In genomic region chr7:46011059-46011458, GRCh38 we compare ENCODE assay signal across 25 cellular contexts.
"Had no signal": no experiment of that assay in that cellular context is flagged by ENCODE, and none has a peak within 500 bp of the region (broad histone marks: within the 10 kb centered on the region; RNA-seq: fewer than 3 reads in every experiment).

No MANE protein-coding gene starts in this region.

- H3K36me3 ChIP-seq: ascending aorta, MG63 had no signal

- DNase-seq: activated CD4-positive, alpha-beta T cell treated with anti-CD3 and anti-CD28 coated beads for 36 hours; activated CD4-positive, CD25-positive, alpha-beta regulatory T cell; activated CD8-positive, alpha-beta memory T cell treated with anti-CD3 and anti-CD28 coated beads, Interleukin-2, amount 50 U/mL, for 48 hours; activated CD8-positive, alpha-beta T cell treated with anti-CD3 and anti-CD28 coated beads for 36 hours; activated effector memory CD4-positive, alpha-beta T cell treated with Interleukin-2 at 50 U/mL for 16 hours; activated naive CD4-positive, alpha-beta T cell; activated T-cell treated with anti-CD3 and anti-CD28 coated beads, Interleukin-2, amount 50 U/mL, for 1 hour; amniotic stem cell; body of pancreas; central memory CD4-positive, alpha-beta T cell; MG63; MV-4-11; NCI-H1092 treated with DMSO at 0.1 percent for 48 hours; NCI-H1417 treated with DMSO at 0.1 percent for 48 hours; NCI-H1694; NCI-H2029; NCI-H2107; NCI-H2171 treated with DMSO at 0.1 percent for 48 hours; NCI-H526 treated with DMSO at 0.1 percent for 48 hours; SHP77 treated with DMSO at 0.1 percent for 48 hours; T-helper 9 cell had no signal

- H3K4me3 ChIP-seq: ascending aorta, body of pancreas, MG63 had no signal

- H3K9me3 ChIP-seq: ascending aorta, body of pancreas, MG63 had no signal

- H3K27me3 ChIP-seq: ascending aorta, body of pancreas, MG63 had no signal

- H3K27me3 Mint-ChIP-seq: activated CD8-positive, alpha-beta T cell treated with anti-CD3 and anti-CD28 coated beads for 36 hours; activated naive CD4-positive, alpha-beta T cell treated with anti-CD3 and anti-CD28 coated beads, Interleukin-2, amount 50 U/mL, for 24 hours had no signal

- H3K4me1 ChIP-seq: ascending aorta had no signal

- ATAC-seq: activated CD4-positive, alpha-beta T cell treated with anti-CD3 and anti-CD28 coated beads for 36 hours; activated CD8-positive, alpha-beta T cell treated with anti-CD3 and anti-CD28 coated beads for 36 hours; body of pancreas had no signal

- H3K9me3 Mint-ChIP-seq: activated CD8-positive, alpha-beta T cell treated with anti-CD3 and anti-CD28 coated beads for 36 hours; activated naive CD4-positive, alpha-beta T cell treated with anti-CD3 and anti-CD28 coated beads, Interleukin-2, amount 50 U/mL, for 24 hours; activated T-helper 1 cell treated with anti-CD3 and anti-CD28 coated beads, Interleukin-12 subunit alpha, Interleukin-12 subunit beta, Interleukin-2, Interleukin-4 antibody, amounts not matched to agents 30 ng/mL and 10 ng/mL and 1 ng/mL, durations not matched to agents 14 hours and 24 hours and 36 hours; T-helper 1 cell treated with Interleukin-12 subunit alpha and Interleukin-12 subunit beta and Interleukin-4 antibody, amounts not matched to agents 30 μg/mL and 1 μg/mL, for 36 hours had no signal

- H3K27ac Mint-ChIP-seq: activated CD4-positive, alpha-beta T cell treated with anti-CD3 and anti-CD28 coated beads for 36 hours; activated CD8-positive, alpha-beta T cell treated with anti-CD3 and anti-CD28 coated beads for 36 hours; activated naive CD4-positive, alpha-beta T cell treated with anti-CD3 and anti-CD28 coated beads, Interleukin-2, amount 50 U/mL, for 24 hours; activated T-helper 1 cell treated with anti-CD3 and anti-CD28 coated beads, Interleukin-12 subunit alpha, Interleukin-12 subunit beta, Interleukin-2, Interleukin-4 antibody, amounts not matched to agents 30 ng/mL and 10 ng/mL and 1 ng/mL, durations not matched to agents 14 hours and 24 hours and 36 hours; T-helper 1 cell treated with Interleukin-12 subunit alpha and Interleukin-12 subunit beta and Interleukin-4 antibody, amounts not matched to agents 30 μg/mL and 1 μg/mL, for 36 hours had no signal

- H3K27ac ChIP-seq: ascending aorta, body of pancreas had no signal

- H3K4me3 Mint-ChIP-seq: activated CD4-positive, alpha-beta T cell treated with anti-CD3 and anti-CD28 coated beads for 36 hours; activated CD8-positive, alpha-beta T cell treated with anti-CD3 and anti-CD28 coated beads for 36 hours; activated naive CD4-positive, alpha-beta T cell treated with anti-CD3 and anti-CD28 coated beads, Interleukin-2, amount 50 U/mL, for 24 hours; activated T-helper 1 cell treated with anti-CD3 and anti-CD28 coated beads, Interleukin-12 subunit alpha, Interleukin-12 subunit beta, Interleukin-2, Interleukin-4 antibody, amounts not matched to agents 30 ng/mL and 10 ng/mL and 1 ng/mL, durations not matched to agents 14 hours and 24 hours and 36 hours; T-helper 1 cell treated with Interleukin-12 subunit alpha and Interleukin-12 subunit beta and Interleukin-4 antibody, amounts not matched to agents 30 μg/mL and 1 μg/mL, for 36 hours had no signal

- H3K4me1 Mint-ChIP-seq: activated CD4-positive, alpha-beta T cell treated with anti-CD3 and anti-CD28 coated beads for 36 hours; activated naive CD4-positive, alpha-beta T cell treated with anti-CD3 and anti-CD28 coated beads, Interleukin-2, amount 50 U/mL, for 24 hours had no signal
